ENCODE assay signal across 18 cellular contexts in genomic region chr3:52780298-52780585, GRCh38. TPM values are rescaled to one million over a fixed set of nuclear protein-coding genes. Genes with fewer than 3 reads are reported as not detected.
DNase-seq lines count a peak whose midpoint lies in the region; ATAC-seq and TF ChIP-seq lines count a peak whose summit lies in the region.
"Had no signal": no experiment of that assay in that cellular context is flagged by ENCODE, and none has a peak within 500 bp of the region (broad histone marks: within the 10 kb centered on the region; RNA-seq: fewer than 3 reads in every experiment).

No MANE protein-coding gene starts in this region.

- no peak overlapping the region for H3K27ac Mint-ChIP-seq in activated naive CD8-positive, alpha-beta T cell treated with anti-CD3 and anti-CD28 coated beads, Interleukin-2, amount 10 ng/mL, durations not matched to agents 7 days and 5 days
- H3K27ac Mint-ChIP-seq in activated naive CD8-positive, alpha-beta T cell treated with anti-CD3 and anti-CD28 coated beads for 36 hours: no peak overlapping the region
- H3K27ac Mint-ChIP-seq in IgD-negative memory B cell: peak overlapping the region in 2 of 3 donors; percentile 71 to 95
- peak overlapping the region; percentile 96 to 100 (median 98) for H3K27ac Mint-ChIP-seq in naive B cell
- H3K27ac Mint-ChIP-seq: H9 had no signal

- no peaks in the 10 kb centered on the region for H3K4me1 ChIP-seq in upper lobe of right lung
- H3K4me1 ChIP-seq: A549 had no signal

- H3K4me3 ChIP-seq in upper lobe of right lung: no peak overlapping the region
- H3K4me3 ChIP-seq: A549 had no signal

- H3K9me3 Mint-ChIP-seq in activated naive CD8-positive, alpha-beta T cell treated with anti-CD3 and anti-CD28 coated beads, Interleukin-2, amount 10 ng/mL, durations not matched to agents 7 days and 5 days: no peaks in the 10 kb centered on the region
- H3K9me3 Mint-ChIP-seq in activated naive CD8-positive, alpha-beta T cell treated with anti-CD3 and anti-CD28 coated beads for 36 hours: no peaks in the 10 kb centered on the region
- no peaks in the 10 kb centered on the region for H3K9me3 Mint-ChIP-seq in IgD-negative memory B cell
- peaks cover 0 to 2% (median 0%) of the 10 kb centered on the region in 7 donors for H3K9me3 Mint-ChIP-seq in naive B cell
- H3K9me3 Mint-ChIP-seq: H9 had no signal

- H3K27me3 ChIP-seq in upper lobe of right lung: peaks cover 5% of the 10 kb centered on the region

- intact Hi-C loops in upper lobe of right lung (cut with DNase I): no loop called here

- no peaks in the 10 kb centered on the region for H3K36me3 Mint-ChIP-seq in activated naive CD8-positive, alpha-beta T cell treated with anti-CD3 and anti-CD28 coated beads, Interleukin-2, amount 10 ng/mL, durations not matched to agents 7 days and 5 days
- no peaks in the 10 kb centered on the region for H3K36me3 Mint-ChIP-seq in activated naive CD8-positive, alpha-beta T cell treated with anti-CD3 and anti-CD28 coated beads for 36 hours
- H3K36me3 Mint-ChIP-seq in IgD-negative memory B cell (no peaks in the 10 kb centered on the region), naive B cell (no peaks in the 10 kb centered on the region)

- no peaks in the 10 kb centered on the region for H3K9me3 ChIP-seq in upper lobe of right lung
- H3K9me3 ChIP-seq: A549 had no signal

- peaks cover 12% of the 10 kb centered on the region for H3K27me3 Mint-ChIP-seq in activated naive CD8-positive, alpha-beta T cell treated with anti-CD3 and anti-CD28 coated beads, Interleukin-2, amount 10 ng/mL, durations not matched to agents 7 days and 5 days
- peaks cover 8% of the 10 kb centered on the region for H3K27me3 Mint-ChIP-seq in activated naive CD8-positive, alpha-beta T cell treated with anti-CD3 and anti-CD28 coated beads for 36 hours
- H3K27me3 Mint-ChIP-seq in IgD-negative memory B cell (peaks cover 4% of the 10 kb centered on the region), naive B cell (no peaks in the 10 kb centered on the region)

- DNase-seq in activated naive CD8-positive, alpha-beta T cell treated with anti-CD3 and anti-CD28 coated beads, Interleukin-2, amount 10 ng/mL, durations not matched to agents 7 days and 5 days: peak; percentile 17
- DNase-seq in activated naive CD8-positive, alpha-beta T cell treated with anti-CD3 and anti-CD28 coated beads for 36 hours: no peak
- DNase-seq in naive B cell: no peak
- DNase-seq in upper lobe of right lung: peak; percentile 30
- DNase-seq in GM03348 (ENCODE audit: low spot score): no peak
- DNase-seq: DMS79 treated with DMSO at 0.1 percent for 48 hours, H9, NCI-H1417 treated with DMSO at 0.1 percent for 48 hours, NCI-H187 treated with DMSO at 0.1 percent for 48 hours, NCI-H2227 treated with DMSO at 0.1 percent for 48 hours, NCI-H524, NCI-H82 had no signal

- H3K4me3 Mint-ChIP-seq in activated naive CD8-positive, alpha-beta T cell treated with anti-CD3 and anti-CD28 coated beads, Interleukin-2, amount 10 ng/mL, durations not matched to agents 7 days and 5 days: no peak overlapping the region
- no peak overlapping the region for H3K4me3 Mint-ChIP-seq in activated naive CD8-positive, alpha-beta T cell treated with anti-CD3 and anti-CD28 coated beads for 36 hours
- H3K4me3 Mint-ChIP-seq in IgD-negative memory B cell: no peak overlapping the region
- peak overlapping the region in 1 of 8 donors; percentile 80 for H3K4me3 Mint-ChIP-seq in naive B cell
- H3K4me3 Mint-ChIP-seq: H9 had no signal

- no peak for TF ChIP-seq CTCF in upper lobe of right lung (IDR thresholded peaks at IDR 0.05)

- peaks cover 3% of the 10 kb centered on the region for H3K4me1 Mint-ChIP-seq in activated naive CD8-positive, alpha-beta T cell treated with anti-CD3 and anti-CD28 coated beads, Interleukin-2, amount 10 ng/mL, durations not matched to agents 7 days and 5 days
- peaks cover 2% of the 10 kb centered on the region for H3K4me1 Mint-ChIP-seq in activated naive CD8-positive, alpha-beta T cell treated with anti-CD3 and anti-CD28 coated beads for 36 hours
- peaks cover 7 to 12% (median 8%) of the 10 kb centered on the region in 3 donors for H3K4me1 Mint-ChIP-seq in IgD-negative memory B cell
- peaks cover 16 to 26% (median 20%) of the 10 kb centered on the region in 3 donors for H3K4me1 Mint-ChIP-seq in naive B cell

- POLR2A ChIA-PET in activated naive CD8-positive, alpha-beta T cell treated with anti-CD3 and anti-CD28 coated beads, Interleukin-2, amount 10 ng/mL, durations not matched to agents 7 days and 5 days (lab: Charles Lee): no interaction called here

- no peaks in the 10 kb centered on the region for H3K36me3 ChIP-seq in upper lobe of right lung

- H3K27ac ChIP-seq in upper lobe of right lung: no peak overlapping the region
- H3K27ac ChIP-seq: A549, C4-2B, KMS-11 had no signal

- ATAC-seq in activated naive CD8-positive, alpha-beta T cell treated with anti-CD3 and anti-CD28 coated beads, Interleukin-2, amount 10 ng/mL, durations not matched to agents 7 days and 5 days (ENCODE audit: low read depth): no peak
- no peak for ATAC-seq in naive B cell (ENCODE audit: low read depth in 2 of 2)
- ATAC-seq in upper lobe of right lung: no peak
- ATAC-seq in GM21367 (IDR thresholded peaks at IDR 0.05; ENCODE audit: unreplicated experiment): no peak
- ATAC-seq: A549 had no signal

RNA-seq across cellular contexts. Expression of gene ITIH1, which starts 2.8 kb away (rescaled TPM):
- total RNA-seq in activated naive CD8-positive, alpha-beta T cell treated with anti-CD3 and anti-CD28 coated beads, Interleukin-2, amount 10 ng/mL, durations not matched to agents 7 days and 5 days: not detected
- not detected for total RNA-seq in activated naive CD8-positive, alpha-beta T cell treated with anti-CD3 and anti-CD28 coated beads for 36 hours
- not detected for polyA plus RNA-seq in IgD-negative memory B cell
- polyA plus RNA-seq in naive B cell (ENCODE audit: low read depth in 6 of 6): 1 to 10 TPM in 2 of 6 donors, not detected in 4; 1.7 to 3.7 TPM
- not detected for total RNA-seq in upper lobe of right lung
- total RNA-seq: H9, Right ventricle myocardium superior had no signal
- polyA plus RNA-seq: A549 had no signal

RNA-seq across cellular contexts. Expression of gene NEK4, which starts 9.5 kb away (rescaled TPM):
- 10 to 100 TPM; 22.4 to 25.1 TPM for total RNA-seq in activated naive CD8-positive, alpha-beta T cell treated with anti-CD3 and anti-CD28 coated beads, Interleukin-2, amount 10 ng/mL, durations not matched to agents 7 days and 5 days
- total RNA-seq in activated naive CD8-positive, alpha-beta T cell treated with anti-CD3 and anti-CD28 coated beads for 36 hours: 10 to 100 TPM; 29.4 to 29.7 TPM
- polyA plus RNA-seq in IgD-negative memory B cell: 11.3 TPM
- polyA plus RNA-seq in naive B cell (ENCODE audit: low read depth in 6 of 6): 10 to 100 TPM in 4 of 6 donors, 1 to 10 TPM in 2; 8.9 to 24.8 (median 12.7) TPM
- total RNA-seq in upper lobe of right lung: 27.2 TPM

RNA-seq across cellular contexts. Expression of gene ITIH3, which starts 14.4 kb away (rescaled TPM):
- total RNA-seq in activated naive CD8-positive, alpha-beta T cell treated with anti-CD3 and anti-CD28 coated beads, Interleukin-2, amount 10 ng/mL, durations not matched to agents 7 days and 5 days: not detected
- not detected for total RNA-seq in activated naive CD8-positive, alpha-beta T cell treated with anti-CD3 and anti-CD28 coated beads for 36 hours
- polyA plus RNA-seq in IgD-negative memory B cell: not detected
- not detected for polyA plus RNA-seq in naive B cell (ENCODE audit: low read depth in 6 of 6)
- total RNA-seq in upper lobe of right lung: 9.5 TPM
- total RNA-seq: H9 had no signal

RNA-seq across cellular contexts. Expression of gene ITIH4, which starts 50.2 kb away (rescaled TPM):
- 10 to 100 TPM; 29.2 to 30.7 TPM for total RNA-seq in activated naive CD8-positive, alpha-beta T cell treated with anti-CD3 and anti-CD28 coated beads, Interleukin-2, amount 10 ng/mL, durations not matched to agents 7 days and 5 days
- total RNA-seq in activated naive CD8-positive, alpha-beta T cell treated with anti-CD3 and anti-CD28 coated beads for 36 hours: 1 to 10 TPM; 4.8 to 6.8 TPM
- polyA plus RNA-seq in IgD-negative memory B cell (not detected), naive B cell (ENCODE audit: low read depth in 6 of 6) (not detected)
- 26.9 TPM for total RNA-seq in upper lobe of right lung

RNA-seq across cellular contexts. Expression of gene MUSTN1, which starts 54.6 kb away (rescaled TPM):
- total RNA-seq in activated naive CD8-positive, alpha-beta T cell treated with anti-CD3 and anti-CD28 coated beads, Interleukin-2, amount 10 ng/mL, durations not matched to agents 7 days and 5 days: 1 to 10 TPM; 1.3 to 1.9 TPM
- 1 to 10 TPM in 1 of 2 experiments, under 1 TPM in 1; 0.91 to 1.0 TPM for total RNA-seq in activated naive CD8-positive, alpha-beta T cell treated with anti-CD3 and anti-CD28 coated beads for 36 hours
- polyA plus RNA-seq in IgD-negative memory B cell (not detected), naive B cell (ENCODE audit: low read depth in 6 of 6) (under 1 TPM in 1 of 6 donors, not detected in 5; 0.76 TPM)
- total RNA-seq in upper lobe of right lung: 5.4 TPM
- polyA plus RNA-seq: A549 had no signal

Comparison
In these comparisons a context has a peak if more than half of its experiments do, and no peak if none do; other contexts are left out.
1. DNase-seq: peak in activated naive CD8-positive, alpha-beta T cell treated with anti-CD3 and anti-CD28 coated beads, Interleukin-2, amount 10 ng/mL, durations not matched to agents 7 days and 5 days (single experiment) and upper lobe of right lung (single experiment); none in activated naive CD8-positive, alpha-beta T cell treated with anti-CD3 and anti-CD28 coated beads for 36 hours (single experiment), naive B cell (single experiment) and GM03348 (single experiment).
2. H3K27ac Mint-ChIP-seq: peak in IgD-negative memory B cell (2 of 3) and naive B cell (6 of 6); none in activated naive CD8-positive, alpha-beta T cell treated with anti-CD3 and anti-CD28 coated beads, Interleukin-2, amount 10 ng/mL, durations not matched to agents 7 days and 5 days (single experiment) and activated naive CD8-positive, alpha-beta T cell treated with anti-CD3 and anti-CD28 coated beads for 36 hours (single experiment).
3. RNA of gene ITIH3, which starts 14.4 kb away (total RNA-seq): 9.5 TPM in upper lobe of right lung (single experiment); not detected in activated naive CD8-positive, alpha-beta T cell treated with anti-CD3 and anti-CD28 coated beads, Interleukin-2, amount 10 ng/mL, durations not matched to agents 7 days and 5 days and not detected in activated naive CD8-positive, alpha-beta T cell treated with anti-CD3 and anti-CD28 coated beads for 36 hours; every median in the first group is over 10 times any median in the second.